17 cellular contexts compared by ENCODE assay signal in the genomic region with DNA sequence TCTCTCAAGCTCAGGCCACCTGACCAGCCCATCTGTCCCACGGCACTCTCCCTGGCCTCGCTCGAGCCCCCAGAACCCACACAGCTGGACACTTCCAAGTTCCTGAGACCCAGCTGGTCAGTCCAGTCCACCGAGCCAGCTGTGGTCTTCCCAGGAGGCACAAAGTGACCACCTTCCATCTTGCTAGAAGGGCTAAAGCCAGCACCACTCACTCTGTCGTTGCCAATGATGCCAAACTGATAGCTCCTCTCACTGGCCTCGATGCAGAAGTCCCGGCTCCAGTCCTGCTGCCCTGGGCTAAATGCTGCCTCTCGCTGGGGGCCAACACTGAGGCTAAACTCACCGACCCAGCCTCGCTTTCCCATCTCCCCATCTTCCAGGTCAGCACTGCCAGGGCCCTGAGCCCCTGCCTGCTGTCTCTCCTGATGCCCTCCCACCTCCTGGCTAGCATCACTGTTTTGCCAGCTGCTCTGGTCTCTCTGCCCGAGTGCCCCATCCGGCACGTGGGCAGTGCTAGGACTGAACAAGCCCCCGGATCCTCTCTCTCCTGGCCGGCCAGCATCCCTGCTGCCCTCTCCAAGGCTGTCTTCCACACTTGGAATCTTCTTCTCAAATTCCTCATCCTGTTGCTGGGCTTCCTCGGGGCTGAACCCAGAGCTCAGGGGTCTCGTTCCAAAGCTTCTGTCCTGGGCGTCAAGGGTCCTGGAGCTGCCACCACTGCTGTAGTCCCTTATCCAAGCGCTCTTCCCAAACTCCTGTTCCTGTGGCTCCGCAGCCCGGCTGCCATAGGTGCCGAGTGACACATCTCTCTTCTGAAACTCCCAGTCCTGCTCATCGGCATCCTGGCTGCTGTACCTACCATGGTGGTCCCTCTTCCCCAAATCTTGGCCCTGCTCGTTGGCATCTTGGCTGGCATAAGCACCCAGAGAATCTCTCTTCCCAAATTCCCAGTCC. TPM values are rescaled to one million over a fixed set of nuclear protein-coding genes. Genes with fewer than 3 reads are reported as not detected.
DNase-seq lines count a peak whose midpoint lies in the region; ATAC-seq and TF ChIP-seq lines count a peak whose summit lies in the region.
"Had no signal": no experiment of that assay in that cellular context is flagged by ENCODE, and none has a peak within 500 bp of the region (broad histone marks: within the 10 kb centered on the region; RNA-seq: fewer than 3 reads in every experiment).

No MANE protein-coding gene starts in this region.

- peak overlapping the region; percentile 11 for H3K14ac ChIP-seq in trophoblast cell (ENCODE audit: low read length)

- peak overlapping the region; percentile 15 for H2AK5ac ChIP-seq in trophoblast cell (ENCODE audit: low read length)

- H2AFZ ChIP-seq in trophoblast cell (ENCODE audit: insufficient read depth, low read length, poor library complexity), result no peak overlapping the region

- H3K4me1 ChIP-seq in right atrium auricular region (peaks cover 0 to 79% of the 10 kb centered on the region in 2 donors), esophagus muscularis mucosa (peaks cover 89 to 98% (median 96%) of the 10 kb centered on the region in 4 donors), trophoblast cell (ENCODE audit: control insufficient read depth in 1 of 2, insufficient read depth in 2 of 2, low read length in 2 of 2) (peaks cover 47 to 58% of the 10 kb centered on the region in 2 experiments), vagina (peaks cover 95% of the 10 kb centered on the region), ovary (ENCODE audit: insufficient read depth) (peaks cover 27% of the 10 kb centered on the region)

- peak overlapping the region; percentile 57 for H3K4ac ChIP-seq in trophoblast cell (ENCODE audit: low read depth, low read length)

- ATAC-seq in Right ventricle myocardium superior (ENCODE audit: poor library complexity) (no peak), HG03280 (IDR thresholded peaks at IDR 0.05; ENCODE audit: unreplicated experiment) (no peak), GM18858 (IDR thresholded peaks at IDR 0.05; ENCODE audit: unreplicated experiment) (no peak)

- TF ChIP-seq EP300 in esophagus muscularis mucosa (IDR thresholded peaks at IDR 0.05), result no peak
- TF ChIP-seq EP300 in ovary (IDR thresholded peaks at IDR 0.05), result no peak

- H3K4me3 ChIP-seq in right atrium auricular region, result no peak overlapping the region
- H3K4me3 ChIP-seq in esophagus muscularis mucosa, result no peak overlapping the region
- peak overlapping the region; percentile 9 for H3K4me3 ChIP-seq in trophoblast cell (ENCODE audit: low read depth, low read length)
- H3K4me3 ChIP-seq in vagina, result no peak overlapping the region
- no peak overlapping the region for H3K4me3 ChIP-seq in ovary

- peak overlapping the region; percentile 15 for H2BK12ac ChIP-seq in trophoblast cell (ENCODE audit: low read length)

- H3K36me3 ChIP-seq in right atrium auricular region (peaks cover 46% of the 10 kb centered on the region), esophagus muscularis mucosa (peaks cover 28 to 69% (median 57%) of the 10 kb centered on the region in 4 donors), trophoblast cell (ENCODE audit: control insufficient read depth in 1 of 2, insufficient read depth in 2 of 2, low read length in 2 of 2) (peaks cover 66 to 75% of the 10 kb centered on the region in 2 experiments), vagina (peaks cover 2 to 42% of the 10 kb centered on the region in 2 donors), ovary (no peaks in the 10 kb centered on the region)

- no peaks in the 10 kb centered on the region for H3K27me3 ChIP-seq in right atrium auricular region
- no peaks in the 10 kb centered on the region for H3K27me3 ChIP-seq in esophagus muscularis mucosa
- no peaks in the 10 kb centered on the region for H3K27me3 ChIP-seq in trophoblast cell (ENCODE audit: insufficient read depth, low read length)
- no peaks in the 10 kb centered on the region for H3K27me3 ChIP-seq in vagina
- no peaks in the 10 kb centered on the region for H3K27me3 ChIP-seq in ovary

- H4K91ac ChIP-seq in trophoblast cell (ENCODE audit: low read depth, low read length), result no peak overlapping the region

- H2BK5ac ChIP-seq in trophoblast cell (ENCODE audit: low read depth, low read length, poor library complexity), result no peak overlapping the region

- TF ChIP-seq CTCF in right atrium auricular region (IDR thresholded peaks at IDR 0.05), result no peak
- TF ChIP-seq CTCF in esophagus muscularis mucosa (IDR thresholded peaks at IDR 0.05), result no peak
- no peak for TF ChIP-seq CTCF in vagina (IDR thresholded peaks at IDR 0.05)
- no peak for TF ChIP-seq CTCF in ovary (IDR thresholded peaks at IDR 0.05)

- 81% methylated on average over 23 of the region's 24 CpGs for WGBS in esophagus muscularis mucosa
- no CpG with 5 or more reads among the region's 24 CpGs for WGBS in trophoblast cell (ENCODE audit: extremely low coverage, insufficient coverage, insufficient read length)
- WGBS in ovary, 3 donors, result 82 to 87% (median 82%) methylated on average over 24 of the region's 24 CpGs

- H3K9ac ChIP-seq in trophoblast cell (ENCODE audit: low read length), result no peak overlapping the region

- DNase-seq in right atrium auricular region (ENCODE audit: low spot score), result no peak
- DNase-seq in Right ventricle myocardium superior, result no peak
- DNase-seq in esophagus muscularis mucosa (ENCODE audit: extremely low spot score), result no peak
- no peak for DNase-seq in trophoblast cell
- DNase-seq in vagina (ENCODE audit: extremely low spot score in 2 of 2), result no peak
- DNase-seq in ovary, result no peak
- DNase-seq: activated B cell treated with CpG ODN at 0.5 μM for 24 hours; activated T-cell treated with anti-CD3 and anti-CD28 coated beads, Interleukin-2, amount 50 U/mL, for 24 hours; anterior cingulate cortex; DMS 273 treated with DMSO at 0.1 percent for 48 hours; NCI-H1930; NK-92 treated with Interleukin-12 subunit alpha and Interleukin-12 subunit beta, amount 100 ng/mL, for 24 hours; retina had no signal

- H3K18ac ChIP-seq in trophoblast cell (ENCODE audit: low read length), result peak overlapping the region; percentile 66

- TF ChIP-seq POLR2A in esophagus muscularis mucosa (IDR thresholded peaks at IDR 0.05; ENCODE audit: low read depth) (no peak), vagina (IDR thresholded peaks at IDR 0.05) (no peak), ovary (IDR thresholded peaks at IDR 0.05) (no peak)

- H3K23ac ChIP-seq in trophoblast cell (ENCODE audit: low read length), result no peak overlapping the region

- H4K8ac ChIP-seq in trophoblast cell (ENCODE audit: low read depth, low read length), result peak overlapping the region; percentile 4

- peak overlapping the region; percentile 83 to 84 for H3K27ac ChIP-seq in right atrium auricular region
- peak overlapping the region; percentile 84 to 93 (median 88) for H3K27ac ChIP-seq in esophagus muscularis mucosa (replicated peaks in 1 of 4)
- H3K27ac ChIP-seq in trophoblast cell (ENCODE audit: low read depth, low read length), result no peak overlapping the region
- H3K27ac ChIP-seq in vagina, result peak overlapping the region; percentile 93
- no peak overlapping the region for H3K27ac ChIP-seq in ovary

- peaks cover 30% of the 10 kb centered on the region for H3K79me2 ChIP-seq in trophoblast cell (ENCODE audit: control insufficient read depth, insufficient read depth, low read length, poor library complexity)

- peaks cover 14% of the 10 kb centered on the region for H3K79me1 ChIP-seq in trophoblast cell (ENCODE audit: low read length)

- H4K12ac ChIP-seq in trophoblast cell (ENCODE audit: low read depth, low read length), result peak overlapping the region; percentile 3

- no peak overlapping the region for H3K4me2 ChIP-seq in trophoblast cell (ENCODE audit: low read length)

- intact Hi-C loops in Right ventricle myocardium superior (cut with DNase I) (no loop called here), esophagus muscularis mucosa (cut with DNase I) (no loop called here), vagina (cut with DNase I) (loop anchor here (5.0 kb wide), 1 partner anchor 1268 kb away; a partner anchor contains a TSS), ovary (cut with DNase I) (no loop called here)

- H2BK120ac ChIP-seq in trophoblast cell (ENCODE audit: insufficient read depth, low read length, poor library complexity), result no peak overlapping the region

- H3K9me3 ChIP-seq in right atrium auricular region (no peaks in the 10 kb centered on the region), esophagus muscularis mucosa (no peaks in the 10 kb centered on the region), trophoblast cell (ENCODE audit: insufficient read depth, low read depth, low read length) (no peaks in the 10 kb centered on the region), vagina (no peaks in the 10 kb centered on the region), ovary (no peaks in the 10 kb centered on the region)

RNA-seq across cellular contexts. Expression of a gene that starts 15.4 kb away (rescaled TPM):
- total RNA-seq in right atrium auricular region (10 to 100 TPM; 26.8 to 52.5 TPM), Right ventricle myocardium superior (39.7 TPM), esophagus muscularis mucosa (100 to 1,000 TPM in 3 of 4 donors, 10 to 100 TPM in 1; 93.9 to 215 (median 124) TPM), vagina (159 TPM), ovary (100 to 1,000 TPM in 5 of 7 donors, 10 to 100 TPM in 2; 45.2 to 230 (median 149) TPM)
- 264 and 289 TPM in 2 replicates for polyA plus RNA-seq in trophoblast cell (2013)
- 10 to 100 TPM; 88.5 to 93.9 TPM for polyA plus RNA-seq in ovary

RNA-seq across cellular contexts. Expression of a gene that starts 26.3 kb away (rescaled TPM):
- total RNA-seq in right atrium auricular region, result 10 to 100 TPM; 42.3 to 54.3 TPM
- total RNA-seq in Right ventricle myocardium superior, result 36.3 TPM
- total RNA-seq in esophagus muscularis mucosa, result 100 to 1,000 TPM in 1 of 4 donors, 10 to 100 TPM in 3; 74.6 to 101 (median 88.1) TPM
- polyA plus RNA-seq in trophoblast cell (2013), result 113 and 120 TPM in 2 replicates
- total RNA-seq in vagina, result 85.4 TPM
- 100 to 1,000 TPM in 1 of 7 donors, 10 to 100 TPM in 6; 43.3 to 105 (median 87.7) TPM for total RNA-seq in ovary
- 100 to 1,000 TPM in 1 of 2 donors, 10 to 100 TPM in 1; 78.6 to 134 TPM for polyA plus RNA-seq in ovary

RNA-seq across cellular contexts. Expression of a gene that starts 28.8 kb away (rescaled TPM):
- 1 to 10 TPM in 1 of 2 donors, not detected in 1; 1.4 TPM for total RNA-seq in right atrium auricular region
- total RNA-seq in Right ventricle myocardium superior, result 1.3 TPM
- total RNA-seq in esophagus muscularis mucosa, result not detected
- 0.07 and 0.11 TPM in 2 replicates for polyA plus RNA-seq in trophoblast cell (2013)
- not detected for total RNA-seq in vagina
- under 1 TPM in 1 of 7 donors, not detected in 6; 0.12 TPM for total RNA-seq in ovary
- polyA plus RNA-seq in ovary, result under 1 TPM in 1 of 2 donors, not detected in 1; 0.13 TPM
- total RNA-seq: A673, activated B cell treated with CpG ODN at 0.5 μM for 24 hours, mononuclear cell had no signal

Comparison
In these comparisons a context has a peak if more than half of its experiments do, and no peak if none do; other contexts are left out.
1. H3K27ac ChIP-seq: peak in right atrium auricular region (2 of 2), esophagus muscularis mucosa (4 of 4) and vagina (single experiment); none in trophoblast cell (single experiment) and ovary (0 of 2).